14 cellular contexts compared by ENCODE assay signal in genomic region chr10:118272090-118272775, GRCh38.
A peak's percentile ranks its signal among the peaks of the same experiment; 100 is the strongest.
DNase-seq lines count a peak whose midpoint lies in the region; ATAC-seq, FAIRE-seq and TF ChIP-seq lines count a peak whose summit lies in the region.
"Had no signal": no experiment of that assay in that cellular context is flagged by ENCODE, and none has a peak within 500 bp of the region (broad histone marks: within the 10 kb centered on the region; RNA-seq: fewer than 3 reads in every experiment).

No MANE protein-coding gene starts in this region.

- intact Hi-C loops in CD8-positive, alpha-beta T cell (cut with DNase I, micrococcal nuclease): no loop called here

- H3K9me3 ChIP-seq in gastroesophageal sphincter: peaks cover 0 to 3% (median 0%) of the 10 kb centered on the region in 3 donors
- no peaks in the 10 kb centered on the region for H3K9me3 ChIP-seq in neuron (ENCODE audit: low read length)
- no peaks in the 10 kb centered on the region for H3K9me3 ChIP-seq in CD8-positive, alpha-beta T cell (ENCODE audit: low read length)

- H3K4me3 ChIP-seq in AG04449 (ENCODE audit: low read depth, low read length) (peak overlapping the region; percentile 24), gastroesophageal sphincter (peak overlapping the region in 1 of 2 donors; percentile 41), neuron (ENCODE audit: low read length) (peak overlapping the region; percentile 32)
- H3K4me3 ChIP-seq in CD8-positive, alpha-beta T cell (ENCODE audit: low read depth, low read length): no peak overlapping the region
- H3K4me3 ChIP-seq: BLaER1 had no signal

- H3K27me3 ChIP-seq in gastroesophageal sphincter: no peaks in the 10 kb centered on the region
- H3K27me3 ChIP-seq in neuron (ENCODE audit: insufficient read depth, low read length): peaks cover 31% of the 10 kb centered on the region
- peaks cover 3% of the 10 kb centered on the region for H3K27me3 ChIP-seq in CD8-positive, alpha-beta T cell (ENCODE audit: insufficient read depth, low read length)
- H3K27me3 ChIP-seq: BLaER1 had no signal

- WGBS in gastroesophageal sphincter (ENCODE audit: low coverage in 1 of 2), 2 donors: 3 to 9% methylated on average over 12 to 13 of the region's 17 CpGs

- peak overlapping the region in 3 of 4 donors; percentile 39 to 68 (median 63) for H3K27ac ChIP-seq in gastroesophageal sphincter
- H3K27ac ChIP-seq in CD8-positive, alpha-beta T cell (ENCODE audit: low read depth, low read length): no peak overlapping the region
- H3K27ac ChIP-seq: BLaER1, HL-60 had no signal

- no peaks in the 10 kb centered on the region for H3K4me1 Mint-ChIP-seq in CD8-positive, alpha-beta T cell (ENCODE audit: low read depth)

- TF ChIP-seq CTCF in AG04449 (IDR thresholded peaks at IDR 0.05; ENCODE audit: insufficient read depth, low read length, missing control alignments) (no peak), gastroesophageal sphincter (IDR thresholded peaks at IDR 0.05) (no peak), D721Med (IDR thresholded peaks at IDR 0.05; ENCODE audit: insufficient read depth, missing control alignments) (no peak)
- no peak for TF ChIP-seq CTCF in CD8-positive, alpha-beta T cell (IDR thresholded peaks at IDR 0.05)

- H3K36me3 ChIP-seq in gastroesophageal sphincter (no peaks in the 10 kb centered on the region), neuron (ENCODE audit: insufficient read depth, low read length) (no peaks in the 10 kb centered on the region)
- H3K36me3 ChIP-seq in CD8-positive, alpha-beta T cell (ENCODE audit: insufficient read depth, low read length): no peaks in the 10 kb centered on the region
- H3K36me3 ChIP-seq: BLaER1 had no signal

- H3K4me1 ChIP-seq in gastroesophageal sphincter (peaks cover 2 to 25% (median 6%) of the 10 kb centered on the region in 3 donors), neuron (ENCODE audit: insufficient read depth, low read length) (peaks cover 19% of the 10 kb centered on the region)
- H3K4me1 ChIP-seq in CD8-positive, alpha-beta T cell (ENCODE audit: insufficient read depth, low read length): no peaks in the 10 kb centered on the region
- H3K4me1 ChIP-seq: BLaER1 had no signal

- no peaks in the 10 kb centered on the region for H3K36me3 Mint-ChIP-seq in CD8-positive, alpha-beta T cell

- H3K27ac Mint-ChIP-seq in CD8-positive, alpha-beta T cell: no peak overlapping the region

- TF ChIP-seq EP300 in gastroesophageal sphincter (IDR thresholded peaks at IDR 0.05): no peak

- H3K9me3 Mint-ChIP-seq in CD8-positive, alpha-beta T cell: peaks cover under 1% of the 10 kb centered on the region

- TF ChIP-seq POLR2A in gastroesophageal sphincter (IDR thresholded peaks at IDR 0.05): no peak

- peak overlapping the region; percentile 87 for H2AFZ ChIP-seq in neuron (ENCODE audit: low read depth, low read length)

- no peak for FAIRE-seq in D721Med (lab: Jason Lieb, UNC)

- H3K27me3 Mint-ChIP-seq in CD8-positive, alpha-beta T cell (ENCODE audit: low read depth): peaks cover 25% of the 10 kb centered on the region

- ATAC-seq in gastroesophageal sphincter: peak; percentile 37
- no peak for ATAC-seq in CD8-positive, alpha-beta T cell
- ATAC-seq: HCT116 had no signal

- POLR2A ChIA-PET in AG04449 (lab: Yijun Ruan, JAX): no interaction called here
- POLR2A ChIA-PET in CD8-positive, alpha-beta T cell (lab: Charles Lee): interaction anchor here (0.7 kb wide), 1 partner anchor 29 kb away, joined by 3 read pairs; no protein-coding TSS in a partner anchor

- CTCF ChIA-PET in AG04449 (lab: Yijun Ruan, JAX): interaction anchor here (1.4 to 1.9 kb wide), 2 partner anchors 12 to 776 kb away, joined by 4 to 9 read pairs; no protein-coding TSS in a partner anchor
- CTCF ChIA-PET in CD8-positive, alpha-beta T cell (lab: Charles Lee): interaction anchor here (1.1 kb wide), 1 partner anchor 776 kb away, joined by 3 read pairs; no protein-coding TSS in a partner anchor

- no peak for DNase-seq in AG04449 (ENCODE audit: low read depth, low spot score)
- DNase-seq in NCI-H69 (lab: John Stamatoyannopoulos, UW): peak; percentile 71
- DNase-seq in CD8-positive, alpha-beta T cell: no peak
- DNase-seq in D721Med (ENCODE audit: insufficient read length, low spot score): no peak
- DNase-seq in stimulated activated CD4-positive, alpha-beta T cell treated with anti-CD3 and anti-CD28 coated beads, Interleukin-15, amount 100 ng/mL, for 24 hours: no peak
- DNase-seq in NCI-H1092 treated with DMSO at 0.1 percent for 48 hours (lab: John Stamatoyannopoulos, UW): no peak
- DNase-seq: activated T-cell treated with anti-CD3 and anti-CD28 coated beads for 4 hours, NCI-H510A treated with DMSO at 0.1 percent for 48 hours, T-helper 1 cell had no signal

- no peak overlapping the region for H3K4me3 Mint-ChIP-seq in CD8-positive, alpha-beta T cell
